In the genomic region with DNA sequence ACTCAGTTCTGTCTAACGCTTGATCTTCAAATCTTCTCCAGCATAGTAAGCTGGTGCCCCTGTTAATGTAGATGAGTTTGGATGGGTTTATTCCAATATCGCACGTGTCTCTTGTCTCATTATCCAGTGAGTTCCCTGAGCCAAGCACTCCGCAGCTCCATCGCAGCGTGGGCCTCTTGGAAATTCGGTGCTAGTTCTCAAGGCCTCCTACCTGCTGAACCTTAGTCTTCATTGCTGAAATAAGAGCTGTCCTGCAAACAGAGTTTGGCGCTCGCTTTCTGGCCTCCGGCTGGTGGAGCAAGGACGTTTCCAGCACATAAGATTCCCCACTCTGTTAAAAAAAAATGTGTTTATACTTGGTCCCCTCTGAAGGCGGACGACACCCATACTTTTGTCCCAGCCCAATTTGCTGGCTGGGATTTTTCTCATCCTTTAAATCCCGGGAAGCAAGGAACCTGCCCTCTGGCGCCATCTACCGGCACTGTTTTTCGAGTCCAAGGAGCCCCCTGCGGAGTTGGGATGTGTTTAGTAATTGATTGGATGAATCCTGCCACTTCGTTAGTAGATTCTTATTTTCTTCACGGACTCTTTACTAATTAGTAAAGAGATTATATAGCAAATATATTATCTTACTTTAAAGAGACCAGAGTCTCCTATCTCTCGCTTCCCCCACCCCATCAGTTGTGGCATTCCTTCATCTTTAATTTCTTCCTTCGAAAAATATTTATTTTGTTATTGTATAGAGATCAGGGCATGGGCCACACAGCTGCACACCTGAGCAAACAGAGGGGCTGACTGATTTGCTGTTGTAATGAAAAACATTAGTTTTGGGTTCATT, we compare ENCODE assay signal across 8 cellular contexts. TPM values are rescaled to one million over a fixed set of nuclear protein-coding genes. Genes with fewer than 3 reads are reported as not detected.
DNase-seq lines count a peak whose midpoint lies in the region; ATAC-seq, FAIRE-seq and TF ChIP-seq lines count a peak whose summit lies in the region.

No MANE protein-coding gene starts in this region.

- no peaks in the 10 kb centered on the region for H3K9me3 ChIP-seq in BE2C
- H3K9me3 ChIP-seq in HCT116 (ENCODE audit: control insufficient read depth in 1 of 2, insufficient read depth in 1 of 2, low read depth in 1 of 2, low read length in 2 of 2) = no peaks in the 10 kb centered on the region
- H3K9me3 ChIP-seq in small intestine (ENCODE audit: control insufficient read depth, low read depth) = no peaks in the 10 kb centered on the region

- POLR2A ChIA-PET in HCT116 (lab: Charles Lee) = no interaction called here

- H3K36me3 ChIP-seq in BE2C = no peaks in the 10 kb centered on the region
- no peaks in the 10 kb centered on the region for H3K36me3 ChIP-seq in HCT116 (ENCODE audit: control insufficient read depth in 1 of 2, insufficient read depth in 2 of 2, low read length in 2 of 2)
- H3K36me3 ChIP-seq in small intestine (ENCODE audit: control insufficient read depth in 2 of 2, insufficient read depth in 2 of 2, low read length in 2 of 2) = no peaks in the 10 kb centered on the region

- H3K9me2 ChIP-seq in HCT116 (ENCODE audit: insufficient read depth) = no peaks in the 10 kb centered on the region

- no peak for TF ChIP-seq POLR2A in HCT116 (IDR thresholded peaks at IDR 0.05; ENCODE audit: borderline replicate concordance, extremely low read depth, insufficient read depth, insufficient read length)

- no peak overlapping the region for H3K4me2 ChIP-seq in HCT116 (ENCODE audit: low read length)

- CTCF ChIA-PET in HCT116 (lab: Charles Lee) = interaction anchor here (0.7 to 2.1 kb wide), 5 partner anchors 10 to 930 kb away, joined by 3 to 10 read pairs (median 3); no protein-coding TSS in a partner anchor

- H3K27ac ChIP-seq in HCT116 (ENCODE audit: low read depth, low read length) (no peak overlapping the region), small intestine (ENCODE audit: low read depth in 1 of 2, low read length in 1 of 2) (no peak overlapping the region)

- H3K4me1 ChIP-seq in BE2C (no peaks in the 10 kb centered on the region), HCT116 (ENCODE audit: control insufficient read depth in 1 of 2, insufficient read depth in 2 of 2, low read length in 2 of 2) (no peaks in the 10 kb centered on the region; a peak in 1 of 4 replicates), small intestine (ENCODE audit: control insufficient read depth in 2 of 2, insufficient read depth in 1 of 2, low read depth in 1 of 2, low read length in 1 of 2) (no peaks in the 10 kb centered on the region)

- RAD21 ChIA-PET in HCT116 (lab: Charles Lee; ENCODE audit: low non-redundant PET in 1 of 2, low total read pairs in 2 of 2, uncharacterized antibody in 2 of 2, unreplicated experiment in 2 of 2) = no interaction called here

- BruUV-seq in HCT116 (replicated peaks; lab: Mats Ljungman, UMichigan) = no TSS peak

- DNase-seq in BE2C = peak; percentile 69
- DNase-seq in HCT116 (ENCODE audit: low read depth, low spot score) = no peak
- DNase-seq in RCC 7860 (ENCODE audit: low spot score) = peak; percentile 17
- DNase-seq in astrocyte of the hippocampus (ENCODE audit: low read depth, low spot score) = peak; percentile 83
- peak; percentile 35 to 64 for DNase-seq in hippocampal formation (lab: John Stamatoyannopoulos, UW)
- peak; percentile 60 for DNase-seq in small intestine

- WGBS in small intestine, 3 donors = 36 to 45% (median 41%) methylated on average over 22 of the region's 22 CpGs

- H3K9ac ChIP-seq in HCT116 (ENCODE audit: low read length) = no peak overlapping the region

- H3K27me3 ChIP-seq in BE2C (no peaks in the 10 kb centered on the region), HCT116 (ENCODE audit: insufficient read depth, low read length) (no peaks in the 10 kb centered on the region), small intestine (ENCODE audit: control insufficient read depth in 2 of 2, insufficient read depth in 2 of 2, low read length in 2 of 2) (no peaks in the 10 kb centered on the region)

- intact Hi-C loops in HCT116 (cut with micrococcal nuclease) = loop anchor here (2.0 kb wide), 1 partner anchor 28 kb away; no protein-coding TSS in a partner anchor

- H3K4me3 ChIP-seq in BE2C (ENCODE audit: low read depth, low read length) = no peak overlapping the region
- no peak overlapping the region for H3K4me3 ChIP-seq in HCT116 (replicated peaks in 1 of 2; ENCODE audit: low read depth in 1 of 2, low read length in 2 of 2)
- no peak overlapping the region for H3K4me3 ChIP-seq in small intestine (ENCODE audit: low read depth in 1 of 2, low read length in 2 of 2)

- no peaks in the 10 kb centered on the region for H3K79me2 ChIP-seq in HCT116 (ENCODE audit: insufficient read depth, low read length)

- FAIRE-seq in RCC 7860 (lab: Jason Lieb, UNC) = peak; percentile 48
- FAIRE-seq in small intestine (lab: Jason Lieb, UNC) = no peak

- peak; percentile 87 for TF ChIP-seq RAD21 in HCT116 (IDR thresholded peaks at IDR 0.05; ENCODE audit: low read depth)

- peak; percentile 84 for ATAC-seq in HCT116
- no peak for ATAC-seq in GM19023 (IDR thresholded peaks at IDR 0.05; ENCODE audit: unreplicated experiment)
- no peak for ATAC-seq in HG02870 (IDR thresholded peaks at IDR 0.05; ENCODE audit: unreplicated experiment)

- H4K20me1 ChIP-seq in HCT116 (ENCODE audit: insufficient read depth) = no peaks in the 10 kb centered on the region

- TF ChIP-seq CTCF in BE2C (IDR thresholded peaks at IDR 0.05; ENCODE audit: low read depth, low read length) (peak; percentile 70), HCT116 (IDR thresholded peaks at IDR 0.05 in 2 of 3, conservative IDR thresholded peaks at IDR 0.05 in 1 of 3; ENCODE audit: borderline replicate concordance in 1 of 3, insufficient read depth in 1 of 3, low read depth in 2 of 3, low read length in 2 of 3) (peak; percentile 68 to 86 (median 83))

- H2AFZ ChIP-seq in HCT116 (ENCODE audit: low read depth, low read length, poor library complexity, severe bottlenecking) = peak overlapping the region; percentile 99

TF ChIP-seq in HCT116, 20 proteins besides CTCF, POLR2A, EP300 and RAD21:
- TF ChIP-seq EZH2 (IDR thresholded peaks at IDR 0.05) = no peak
- TF ChIP-seq CEBPB (IDR thresholded peaks at IDR 0.05; ENCODE audit: low read depth) = no peak
- TF ChIP-seq, protein P1, sequence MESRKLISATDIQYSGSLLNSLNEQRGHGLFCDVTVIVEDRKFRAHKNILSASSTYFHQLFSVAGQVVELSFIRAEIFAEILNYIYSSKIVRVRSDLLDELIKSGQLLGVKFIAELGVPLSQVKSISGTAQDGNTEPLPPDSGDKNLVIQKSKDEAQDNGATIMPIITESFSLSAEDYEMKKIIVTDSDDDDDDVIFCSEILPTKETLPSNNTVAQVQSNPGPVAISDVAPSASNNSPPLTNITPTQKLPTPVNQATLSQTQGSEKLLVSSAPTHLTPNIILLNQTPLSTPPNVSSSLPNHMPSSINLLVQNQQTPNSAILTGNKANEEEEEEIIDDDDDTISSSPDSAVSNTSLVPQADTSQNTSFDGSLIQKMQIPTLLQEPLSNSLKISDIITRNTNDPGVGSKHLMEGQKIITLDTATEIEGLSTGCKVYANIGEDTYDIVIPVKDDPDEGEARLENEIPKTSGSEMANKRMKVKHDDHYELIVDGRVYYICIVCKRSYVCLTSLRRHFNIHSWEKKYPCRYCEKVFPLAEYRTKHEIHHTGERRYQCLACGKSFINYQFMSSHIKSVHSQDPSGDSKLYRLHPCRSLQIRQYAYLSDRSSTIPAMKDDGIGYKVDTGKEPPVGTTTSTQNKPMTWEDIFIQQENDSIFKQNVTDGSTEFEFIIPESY (IDR thresholded peaks at IDR 0.05; ENCODE audit: extremely low read depth, insufficient replicate concordance, low read length) = no peak
- TF ChIP-seq EGR1 (IDR thresholded peaks at IDR 0.05; ENCODE audit: low read depth) = no peak
- TF ChIP-seq JUND (IDR thresholded peaks at IDR 0.05) = no peak
- no peak for TF ChIP-seq CBX3 (IDR thresholded peaks at IDR 0.05; ENCODE audit: low read depth)
- TF ChIP-seq EZH2phosphoT487 (IDR thresholded peaks at IDR 0.05; ENCODE audit: borderline replicate concordance) = no peak
- TF ChIP-seq, protein P2, sequence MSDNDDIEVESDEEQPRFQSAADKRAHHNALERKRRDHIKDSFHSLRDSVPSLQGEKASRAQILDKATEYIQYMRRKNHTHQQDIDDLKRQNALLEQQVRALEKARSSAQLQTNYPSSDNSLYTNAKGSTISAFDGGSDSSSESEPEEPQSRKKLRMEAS (IDR thresholded peaks at IDR 0.05) = no peak
- no peak for TF ChIP-seq ZNF274 (IDR thresholded peaks at IDR 0.05; ENCODE audit: low read depth, low read length)
- TF ChIP-seq ELF1 (IDR thresholded peaks at IDR 0.05; ENCODE audit: borderline replicate concordance, low read depth) = no peak
- no peak for TF ChIP-seq SIN3A (IDR thresholded peaks at IDR 0.05; ENCODE audit: low read depth)
- no peak for TF ChIP-seq POLR2AphosphoS5 (IDR thresholded peaks at IDR 0.05; ENCODE audit: low read depth, low read length)

RNA-seq across cellular contexts. Expression of a gene that starts 14.7 kb away (rescaled TPM):
- 26.6 TPM for polyA plus RNA-seq in BE2C (2012; ENCODE audit: insufficient read depth, insufficient read length, low read depth)
- total RNA-seq in HCT116 (2021; ENCODE audit: unreplicated experiment) = 18.7 TPM
- polyA plus RNA-seq in HCT116 (2012) = 42.4 and 58.4 TPM in 2 replicates
- polyA plus RNA-seq in small intestine = 10 to 100 TPM; 47.4 to 82.2 (median 50.3) TPM
